ENCODE assay signal across 29 cellular contexts in the genomic region with DNA sequence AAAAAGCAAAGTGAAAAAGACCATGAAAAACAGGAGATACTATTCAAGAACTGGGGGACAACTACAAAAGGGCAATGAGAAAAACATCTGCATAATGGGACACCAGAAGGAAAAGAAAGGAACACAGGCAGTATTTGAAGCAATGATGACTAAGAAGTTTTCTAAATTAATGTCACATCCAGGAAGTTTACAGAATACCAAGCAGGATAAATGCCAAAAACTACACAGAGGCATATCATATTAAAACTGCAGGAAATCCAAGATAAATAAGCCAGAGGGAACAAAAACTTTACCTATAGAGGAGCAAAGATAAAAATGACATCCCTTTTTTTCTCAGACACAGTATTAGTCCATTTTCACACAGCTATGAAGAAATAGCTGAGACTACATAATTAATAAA.
"Had no signal": no experiment of that assay in that cellular context is flagged by ENCODE, and none has a peak within 500 bp of the region (broad histone marks: within the 10 kb centered on the region; RNA-seq: fewer than 3 reads in every experiment).

No MANE protein-coding gene starts in this region.

- H3K79me2 ChIP-seq: hepatocyte had no signal

- H3K4me2 ChIP-seq: hepatocyte, neural progenitor cell had no signal

- H3K4me1 ChIP-seq: heart left ventricle, left lung, lower lobe of right lung, spleen, suprapubic skin, tibial artery, upper lobe of right lung had no signal

- DNase-seq: heart left ventricle; kidney; left colon; left lung; lower lobe of right lung; mesendoderm; naive B cell; natural killer cell; nephron progenitor cell; occipital lobe; retina; right cardiac atrium; sigmoid colon; small intestine; spleen; stimulated activated CD4-positive, alpha-beta T cell treated with anti-CD3 and anti-CD28 coated beads, Interleukin-4, amount 100 ng/mL, for 24 hours; stimulated activated naive CD4-positive, alpha-beta T cell; tibial artery; trophoblast cell; upper lobe of right lung had no signal

- H3K27ac Mint-ChIP-seq: mesothelial cell of epicardium; naive B cell; natural killer cell; nephron progenitor cell; neural progenitor cell; progenitor cell of endocrine pancreas; stimulated activated effector memory CD8-positive, alpha-beta T cell treated with anti-CD3 and anti-CD28 coated beads, Interleukin-12 subunit alpha, Interleukin-12 subunit beta, amount 100 ng/mL, for 72 hours; stimulated activated naive CD8-positive, alpha-beta T cell treated with anti-CD3 and anti-CD28 coated beads, Interleukin-15, Interleukin-2, amounts not matched to agents 100 ng/mL and 50 ng/mL, for 24 hours had no signal

- H2AFZ ChIP-seq: hepatocyte, neural progenitor cell had no signal

- H3K27me3 Mint-ChIP-seq: stimulated activated naive CD8-positive, alpha-beta T cell treated with anti-CD3 and anti-CD28 coated beads, Interleukin-15, Interleukin-2, amounts not matched to agents 100 ng/mL and 50 ng/mL, for 24 hours had no signal

- H3K4me1 Mint-ChIP-seq: natural killer cell; stimulated activated effector memory CD8-positive, alpha-beta T cell treated with anti-CD3 and anti-CD28 coated beads, Interleukin-12 subunit alpha, Interleukin-12 subunit beta, amount 100 ng/mL, for 72 hours had no signal

- H3K36me3 ChIP-seq: heart left ventricle, left lung, lower lobe of right lung, neural progenitor cell, neutrophil, sigmoid colon, spleen, suprapubic skin, thoracic aorta, tibial artery, upper lobe of right lung had no signal

- H3K9ac ChIP-seq: neural progenitor cell had no signal

- H3K27ac ChIP-seq: heart left ventricle, hepatocyte, left lung, lower lobe of right lung, neural progenitor cell, neutrophil, sigmoid colon, spleen, suprapubic skin, thoracic aorta, tibial artery, upper lobe of right lung had no signal

- H3K27me3 ChIP-seq: hepatocyte, sigmoid colon, suprapubic skin had no signal

- H3K4me3 Mint-ChIP-seq: mesothelial cell of epicardium; naive B cell; natural killer cell; nephron progenitor cell; neural progenitor cell; stimulated activated effector memory CD8-positive, alpha-beta T cell treated with anti-CD3 and anti-CD28 coated beads, Interleukin-12 subunit alpha, Interleukin-12 subunit beta, amount 100 ng/mL, for 72 hours; stimulated activated naive CD8-positive, alpha-beta T cell treated with anti-CD3 and anti-CD28 coated beads, Interleukin-15, Interleukin-2, amounts not matched to agents 100 ng/mL and 50 ng/mL, for 24 hours had no signal

- H3K9me3 ChIP-seq: neutrophil, sigmoid colon, upper lobe of right lung had no signal

- ATAC-seq: heart left ventricle, left colon, left lung, lower lobe of right lung, natural killer cell, right cardiac atrium, upper lobe of right lung had no signal

- H3K4me3 ChIP-seq: heart left ventricle, hepatocyte, left lung, lower lobe of right lung, neural progenitor cell, sigmoid colon, spleen, suprapubic skin, thoracic aorta, tibial artery, upper lobe of right lung had no signal

- H3K36me3 Mint-ChIP-seq: neural progenitor cell; stimulated activated effector memory CD8-positive, alpha-beta T cell treated with anti-CD3 and anti-CD28 coated beads, Interleukin-12 subunit alpha, Interleukin-12 subunit beta, amount 100 ng/mL, for 72 hours had no signal
